Comparison of ENCODE assay signal across 27 cellular contexts in the genomic region with DNA sequence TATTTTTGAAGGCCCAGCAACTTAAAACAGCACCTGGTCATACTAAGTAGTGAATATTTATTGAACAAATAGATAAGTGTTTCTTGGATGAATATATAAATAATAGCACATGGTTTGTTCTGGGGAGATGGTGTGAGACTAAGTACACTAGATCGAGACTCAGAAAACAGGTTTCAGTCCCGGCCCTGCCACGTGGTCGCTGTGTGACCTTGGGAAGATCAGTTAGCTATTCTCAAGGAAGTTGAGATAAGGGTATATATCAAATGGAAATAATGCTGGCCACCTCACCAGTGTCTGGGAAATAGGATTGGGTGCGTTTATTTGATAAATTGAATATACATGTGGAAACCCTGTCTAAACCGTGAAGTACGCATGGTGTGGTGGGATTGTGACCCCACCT.
DNase-seq lines count a peak whose midpoint lies in the region; ATAC-seq, FAIRE-seq and TF ChIP-seq lines count a peak whose summit lies in the region.
"Had no signal": no experiment of that assay in that cellular context is flagged by ENCODE, and none has a peak within 500 bp of the region (broad histone marks: within the 10 kb centered on the region; RNA-seq: fewer than 3 reads in every experiment).

No MANE protein-coding gene starts in this region.

- no peak overlapping the region for H3K27ac ChIP-seq in pancreas
- H3K27ac ChIP-seq in stomach, result no peak overlapping the region
- H3K27ac ChIP-seq: BLaER1 had no signal

- H3K9me3 ChIP-seq in mucosa of descending colon, result no peaks in the 10 kb centered on the region
- no peaks in the 10 kb centered on the region for H3K9me3 ChIP-seq in pancreas
- H3K9me3 ChIP-seq in stomach, result no peaks in the 10 kb centered on the region
- no peaks in the 10 kb centered on the region for H3K9me3 ChIP-seq in T-helper 17 cell (ENCODE audit: control insufficient read depth, low read length, poor library complexity, severe bottlenecking)
- H3K9me3 ChIP-seq: BE2C, BLaER1 had no signal

- no peak for ATAC-seq in mucosa of descending colon
- peak; percentile 60 to 91 (median 80) for ATAC-seq in pancreas
- no peak for ATAC-seq in T-helper 17 cell

- no peaks in the 10 kb centered on the region for H3K36me3 ChIP-seq in mucosa of descending colon (ENCODE audit: low read depth)
- no peaks in the 10 kb centered on the region for H3K36me3 ChIP-seq in pancreas
- no peaks in the 10 kb centered on the region for H3K36me3 ChIP-seq in stomach
- H3K36me3 ChIP-seq: BE2C, BLaER1 had no signal

- no peak for TF ChIP-seq POLR2A in stomach (IDR thresholded peaks at IDR 0.05)

- 28 to 30% methylated on average over 7 of the region's 7 CpGs for WGBS in pancreas, 2 donors
- 43 to 76% (median 60%) methylated on average over 7 of the region's 7 CpGs for WGBS in stomach, 5 donors

- no peak overlapping the region for H3K4me3 Mint-ChIP-seq in T-helper 17 cell
- H3K4me3 Mint-ChIP-seq: CD14-positive monocyte; CD4-positive, alpha-beta memory T cell; CD4-positive, CD25-positive, alpha-beta regulatory T cell; CD8-positive, alpha-beta memory T cell had no signal

- H3K27me3 Mint-ChIP-seq in T-helper 17 cell, result peaks cover 63% of the 10 kb centered on the region

- no peak for FAIRE-seq in pancreas (lab: Jason Lieb, UNC)
- FAIRE-seq: A204.1, GM12891, GM19239 had no signal

- H3K4me3 ChIP-seq in mucosa of descending colon (no peak overlapping the region), pancreas (no peak overlapping the region), stomach (no peak overlapping the region)
- H3K4me3 ChIP-seq: BLaER1 had no signal

- peaks cover 2% of the 10 kb centered on the region for H3K4me1 Mint-ChIP-seq in T-helper 17 cell
- H3K4me1 Mint-ChIP-seq: CD14-positive monocyte; CD4-positive, alpha-beta memory T cell; CD4-positive, CD25-positive, alpha-beta regulatory T cell; CD8-positive, alpha-beta memory T cell had no signal

- peaks cover 5% of the 10 kb centered on the region for H3K36me3 Mint-ChIP-seq in T-helper 17 cell (ENCODE audit: low read depth)
- H3K36me3 Mint-ChIP-seq: CD14-positive monocyte; CD4-positive, alpha-beta memory T cell; CD4-positive, CD25-positive, alpha-beta regulatory T cell; CD8-positive, alpha-beta memory T cell had no signal

- TF ChIP-seq CTCF in mucosa of descending colon (IDR thresholded peaks at IDR 0.05) (no peak), pancreas (IDR thresholded peaks at IDR 0.05) (no peak), stomach (IDR thresholded peaks at IDR 0.05) (no peak)

- H3K27me3 ChIP-seq in pancreas (no peaks in the 10 kb centered on the region), stomach (no peaks in the 10 kb centered on the region)
- H3K27me3 ChIP-seq: BE2C, BLaER1 had no signal

- intact Hi-C loops in mucosa of descending colon (cut with DNase I, micrococcal nuclease), result no loop called here
- intact Hi-C loops in pancreas (cut with DNase I), result no loop called here
- intact Hi-C loops in stomach (cut with DNase I; ENCODE audit: low total_unique reads), result no loop called here

- H3K27ac Mint-ChIP-seq in T-helper 17 cell, result no peak overlapping the region
- H3K27ac Mint-ChIP-seq: CD14-positive monocyte; CD4-positive, alpha-beta memory T cell; CD4-positive, CD25-positive, alpha-beta regulatory T cell had no signal

- TF ChIP-seq EP300 in stomach (IDR thresholded peaks at IDR 0.05), result no peak

- DNase-seq in NCI-H2029 (lab: John Stamatoyannopoulos, UW), result peak; percentile 14
- no peak for DNase-seq in NCI-H2029 treated with DMSO at 0.1 percent for 48 hours (lab: John Stamatoyannopoulos, UW)
- DNase-seq in mucosa of descending colon, result peak in 2 of 3 donors; percentile 9 to 31
- peak in 3 of 6 donors; percentile 22 to 72 (median 40) for DNase-seq in pancreas
- DNase-seq in stomach, result peak; percentile 39
- DNase-seq in GF-D8 (lab: John Stamatoyannopoulos, UW), result no peak
- no peak for DNase-seq in SW480 (ENCODE audit: low spot score)
- no peak for DNase-seq in T-helper 17 cell
- DNase-seq: 8988T; ACHN; BE2C; C1 segment of cervical spinal cord; CD4-positive, alpha-beta memory T cell; CD4-positive, CD25-positive, alpha-beta regulatory T cell; CD8-positive, alpha-beta memory T cell; COR-L47; DMS 273 treated with DMSO at 0.1 percent for 48 hours; DMS153; DMS79; DND-41; EL; GDM1 had no signal

- no peaks in the 10 kb centered on the region for H3K4me1 ChIP-seq in mucosa of descending colon (ENCODE audit: low read depth)
- H3K4me1 ChIP-seq in pancreas, result peaks cover 0 to 6% (median 4%) of the 10 kb centered on the region in 3 donors
- H3K4me1 ChIP-seq in stomach, result no peaks in the 10 kb centered on the region
- H3K4me1 ChIP-seq: BE2C, BLaER1 had no signal

Comparison
In these comparisons a context has a peak if more than half of its experiments do, and no peak if none do; other contexts are left out.
1. DNase-seq: peak in NCI-H2029 (single experiment), mucosa of descending colon (2 of 3) and stomach (single experiment); none in NCI-H2029 treated with DMSO at 0.1 percent for 48 hours (single experiment), GF-D8 (single experiment), SW480 (single experiment) and T-helper 17 cell (0 of 3).
2. ATAC-seq: peak in pancreas (4 of 4); none in mucosa of descending colon (single experiment) and T-helper 17 cell (single experiment).